In the genomic region with DNA sequence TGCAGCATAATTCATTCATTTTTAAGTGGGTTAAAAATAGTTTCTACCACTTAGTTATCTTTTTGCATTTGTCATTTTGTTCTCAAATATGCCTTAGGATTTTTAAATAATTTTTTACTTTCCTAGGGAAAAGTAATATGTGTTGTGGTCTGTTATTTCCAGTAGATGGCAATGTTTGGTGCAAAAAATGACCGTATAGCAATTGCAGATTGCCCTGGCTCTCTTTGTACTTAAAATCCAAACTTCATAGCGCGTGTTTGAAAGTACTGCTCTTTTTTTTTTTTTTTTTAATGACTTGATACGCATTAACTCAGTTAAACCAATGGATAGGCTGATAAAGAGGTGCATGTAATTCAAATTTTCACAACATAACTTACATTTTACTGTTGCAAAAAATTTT, we compare ENCODE assay signal across 8 cellular contexts.
A peak's percentile ranks its signal among the peaks of the same experiment; 100 is the strongest.
DNase-seq lines count a peak whose midpoint lies in the region; ATAC-seq, FAIRE-seq and TF ChIP-seq lines count a peak whose summit lies in the region.

No MANE protein-coding gene starts in this region.

- no peaks in the 10 kb centered on the region for H3K4me1 ChIP-seq in H1 (replicated peaks in 1 of 4; ENCODE audit: control insufficient read depth in 3 of 4, insufficient read depth in 4 of 4, low read length in 3 of 4)

- no peak overlapping the region for H3K56ac ChIP-seq in H1 (replicated peaks; ENCODE audit: insufficient read length, low read depth, low read length)

- no peak overlapping the region for H2AK5ac ChIP-seq in H1 (ENCODE audit: low read depth, low read length)

- POLR2A ChIA-PET in H1 (lab: Charles Lee; ENCODE audit: partially characterized antibody), result interaction anchor here (0.6 kb wide), 1 partner anchor 116 kb away, joined by 3 read pairs; no protein-coding TSS in a partner anchor

- H4K20me1 ChIP-seq in H1 (replicated peaks in 1 of 2; ENCODE audit: control insufficient read depth in 1 of 2, insufficient read depth in 2 of 2, low read length in 2 of 2), result no peaks in the 10 kb centered on the region

- no peak overlapping the region for H3K4me3 Mint-ChIP-seq in progenitor cell of endocrine pancreas (ENCODE audit: low read depth)

- ATAC-seq in GM21515 (IDR thresholded peaks at IDR 0.05; ENCODE audit: unreplicated experiment), result no peak
- no peak for ATAC-seq in HG02759 (IDR thresholded peaks at IDR 0.05; ENCODE audit: unreplicated experiment)

- CTCF ChIA-PET in H1 (lab: Charles Lee; ENCODE audit: partially characterized antibody), result interaction anchor here (0.8 to 5.3 kb wide), 9 partner anchors 12 to 239 kb away, joined by 3 to 26 read pairs (median 4); no protein-coding TSS in a partner anchor

- H2BK120ac ChIP-seq in H1 (replicated peaks; ENCODE audit: low read depth, low read length), result no peak overlapping the region

- no peak overlapping the region for H3K18ac ChIP-seq in H1 (ENCODE audit: extremely low read depth, low read length)

- no peak overlapping the region for H3K23ac ChIP-seq in H1 (ENCODE audit: insufficient read length)

- H2BK20ac ChIP-seq in H1 (ENCODE audit: low read length), result no peak overlapping the region

- no peak overlapping the region for H2BK15ac ChIP-seq in H1 (ENCODE audit: low read length)

- no peak for TF ChIP-seq EP300 in H1 (IDR thresholded peaks at IDR 0.05; ENCODE audit: borderline replicate concordance in 1 of 2, low read depth in 2 of 2, low read length in 2 of 2)

- no peaks in the 10 kb centered on the region for H3K4me1 Mint-ChIP-seq in progenitor cell of endocrine pancreas (ENCODE audit: low read depth)

- peak; percentile 39 to 41 for TF ChIP-seq RAD21 in H1 (IDR thresholded peaks at IDR 0.05 in 1 of 2, conservative IDR thresholded peaks at IDR 0.05 in 1 of 2; ENCODE audit: low read depth in 2 of 2, low read length in 2 of 2)

- no peak overlapping the region for H2AFZ ChIP-seq in H1 (ENCODE audit: low read length)

- no peak overlapping the region for H3K27ac Mint-ChIP-seq in progenitor cell of endocrine pancreas

- no peak overlapping the region for H4K5ac ChIP-seq in H1 (ENCODE audit: insufficient read length, low read depth, low read length)

- DNase-seq in SIG-M5 treated with dmso at 0.1 percent for 504 hours (lab: John Stamatoyannopoulos, UW; ENCODE audit: unreplicated experiment) (peak; percentile 46), SIG-M5 (lab: John Stamatoyannopoulos, UW) (no peak), NCI-H69 (lab: John Stamatoyannopoulos, UW) (peak; percentile 26), H1 (ENCODE audit: low read depth in 1 of 2, low spot score in 2 of 2) (no peak), progenitor cell of endocrine pancreas (ENCODE audit: low spot score, unreplicated experiment) (no peak), NK-92 (lab: John Stamatoyannopoulos, UW; ENCODE audit: unreplicated experiment) (no peak)

- 55% methylated on average over 4 of the region's 4 CpGs; no CpG with 5 or more reads in 1 of the 2 experiments for WGBS in H1 (ENCODE audit: extremely low coverage in 1 of 2, insufficient coverage in 1 of 2, insufficient read length in 1 of 2, insufficient replicate concordance in 2 of 2, low coverage in 1 of 2, low lambda C conversion rate in 2 of 2, missing lambda C conversion rate in 1 of 2), 2 experiments

- no peak overlapping the region for H3K4ac ChIP-seq in H1 (replicated peaks; ENCODE audit: insufficient read length, low read depth, low read length)

- no peak overlapping the region for H3K27ac ChIP-seq in H1 (ENCODE audit: low read depth, low read length)

- no peaks in the 10 kb centered on the region for H3K79me2 ChIP-seq in H1 (ENCODE audit: control insufficient read depth in 1 of 2, insufficient read depth in 2 of 2, low read length in 2 of 2)

- H4K91ac ChIP-seq in H1 (replicated peaks; ENCODE audit: insufficient read length, low read length), result no peak overlapping the region

- TF ChIP-seq CTCF in H1 (IDR thresholded peaks at IDR 0.05; ENCODE audit: control extremely low read depth in 1 of 3, insufficient read depth in 1 of 3, low read depth in 1 of 3, low read length in 3 of 3), result peak in 2 of 3 experiments; percentile 14 to 23; a peak in 2 of 4 replicates
- TF ChIP-seq CTCF in progenitor cell of endocrine pancreas (IDR thresholded peaks at IDR 0.05; ENCODE audit: unreplicated experiment), result peak; percentile 52

- H2BK12ac ChIP-seq in H1 (ENCODE audit: low read depth, low read length), result no peak overlapping the region

- H3K27me3 ChIP-seq in H1 (replicated peaks in 1 of 4; ENCODE audit: control insufficient read depth in 3 of 4, extremely low read depth in 1 of 4, insufficient read depth in 3 of 4, low read length in 3 of 4), result no peaks in the 10 kb centered on the region

- no peaks in the 10 kb centered on the region for H3K27me3 Mint-ChIP-seq in progenitor cell of endocrine pancreas

- peaks cover 6% of the 10 kb centered on the region for H3K36me3 Mint-ChIP-seq in progenitor cell of endocrine pancreas (ENCODE audit: insufficient read depth)

- H3K79me1 ChIP-seq in H1 (ENCODE audit: low read depth, low read length), result no peaks in the 10 kb centered on the region

- no peak overlapping the region for H3K9ac ChIP-seq in H1 (replicated peaks in 1 of 4; ENCODE audit: extremely low read depth in 1 of 4, low read depth in 3 of 4, low read length in 3 of 4)

- H3K9me3 ChIP-seq in H1 (ENCODE audit: insufficient read depth in 2 of 2, low read depth in 1 of 2, low read length in 1 of 2), result no peaks in the 10 kb centered on the region

- H4K8ac ChIP-seq in H1 (ENCODE audit: extremely low read depth, insufficient read depth, low read length), result no peak overlapping the region

- no peak for TF ChIP-seq POLR2A in H1 (IDR thresholded peaks at IDR 0.05; ENCODE audit: control extremely low read depth in 1 of 2, low read depth in 2 of 2, low read length in 2 of 2)

- H3K4me3 ChIP-seq in H1 (ENCODE audit: extremely low read depth in 1 of 4, insufficient read depth in 2 of 4, low read depth in 3 of 4, low read length in 4 of 4), result no peak overlapping the region

- no peak overlapping the region for H3K14ac ChIP-seq in H1 (ENCODE audit: insufficient read length)

- H3K4me2 ChIP-seq in H1 (ENCODE audit: insufficient read depth in 1 of 2, low read depth in 2 of 2, low read length in 2 of 2), result no peak overlapping the region

- no peaks in the 10 kb centered on the region for H3K36me3 ChIP-seq in H1 (ENCODE audit: control insufficient read depth in 2 of 4, insufficient read depth in 4 of 4, low read length in 3 of 4)

- no peaks in the 10 kb centered on the region for H3K23me2 ChIP-seq in H1 (ENCODE audit: low read depth, low read length)

- H3K9me3 Mint-ChIP-seq in progenitor cell of endocrine pancreas (ENCODE audit: low read depth), result peaks cover 4% of the 10 kb centered on the region

- no peak for FAIRE-seq in H1 (lab: Jason Lieb, UNC)

- H2BK5ac ChIP-seq in H1 (ENCODE audit: low read depth, low read length), result no peak overlapping the region

TF ChIP-seq in H1, 55 proteins besides CTCF, POLR2A, EP300 and RAD21:
- TF ChIP-seq TCF12 (IDR thresholded peaks at IDR 0.05; ENCODE audit: low read depth, low read length) (no peak), BCL11A (IDR thresholded peaks at IDR 0.05; ENCODE audit: low read depth in 2 of 2, low read length in 2 of 2) (no peak), BACH1 (IDR thresholded peaks at IDR 0.05; ENCODE audit: low read length) (no peak), SUZ12 (IDR thresholded peaks at IDR 0.05; ENCODE audit: low read length) (no peak), ZNF274 (IDR thresholded peaks at IDR 0.05; ENCODE audit: borderline replicate concordance, extremely low read depth, low read length) (no peak), BRCA1 (IDR thresholded peaks at IDR 0.05; ENCODE audit: low read depth, low read length) (no peak), SIX5 (IDR thresholded peaks at IDR 0.05; ENCODE audit: low read depth, low read length) (no peak), JUN (IDR thresholded peaks at IDR 0.05; ENCODE audit: low read depth, low read length) (no peak), SIRT6 (IDR thresholded peaks at IDR 0.05; ENCODE audit: low read length) (no peak), GABPA (IDR thresholded peaks at IDR 0.05; ENCODE audit: borderline replicate concordance, insufficient read depth, low read length) (no peak), TEAD4 (IDR thresholded peaks at IDR 0.05; ENCODE audit: low read depth, low read length) (no peak), SRF (IDR thresholded peaks at IDR 0.05; ENCODE audit: low read depth, low read length) (no peak), RXRA (IDR thresholded peaks at IDR 0.05; ENCODE audit: insufficient read depth, low read depth, low read length) (no peak)
- TF ChIP-seq, protein P1, sequence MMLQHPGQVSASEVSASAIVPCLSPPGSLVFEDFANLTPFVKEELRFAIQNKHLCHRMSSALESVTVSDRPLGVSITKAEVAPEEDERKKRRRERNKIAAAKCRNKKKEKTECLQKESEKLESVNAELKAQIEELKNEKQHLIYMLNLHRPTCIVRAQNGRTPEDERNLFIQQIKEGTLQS (IDR thresholded peaks at IDR 0.05; ENCODE audit: insufficient read depth, low read depth, low read length), result no peak
TF ChIP-seq in H1: peak in this region for 0.

Comparison
In these comparisons a context has a peak if more than half of its experiments do, and no peak if none do; other contexts are left out.
1. DNase-seq: peak in SIG-M5 treated with dmso at 0.1 percent for 504 hours (single experiment) and NCI-H69 (single experiment); none in SIG-M5 (single experiment), H1 (0 of 2), progenitor cell of endocrine pancreas (single experiment) and NK-92 (single experiment).